In the genomic region with DNA sequence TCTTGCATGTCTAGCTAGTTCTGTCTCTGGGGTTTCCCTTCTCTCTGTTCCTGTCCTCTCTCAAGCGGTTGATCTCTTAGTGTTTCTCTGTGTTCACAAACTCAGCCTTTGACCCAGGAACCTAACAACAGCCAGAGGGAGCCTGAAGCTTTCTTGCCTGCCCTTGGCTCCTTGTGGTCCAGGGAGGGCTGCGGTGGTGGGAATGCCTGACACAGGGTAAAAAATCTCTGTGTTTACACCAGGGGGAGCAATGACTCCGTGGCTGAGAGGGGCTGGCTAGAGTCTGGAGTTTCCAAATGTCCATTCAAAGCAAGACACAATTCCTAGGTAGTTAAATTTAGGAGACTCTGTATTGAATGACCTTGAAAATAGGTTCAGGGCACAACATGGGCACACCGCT, we compare ENCODE assay signal across 8 cellular contexts. TPM values are rescaled to one million over a fixed set of nuclear protein-coding genes. Genes with fewer than 3 reads are reported as not detected.
A peak's percentile ranks its signal among the peaks of the same experiment; 100 is the strongest.
DNase-seq lines count a peak whose midpoint lies in the region; FAIRE-seq and TF ChIP-seq lines count a peak whose summit lies in the region.
"Not testable (repeated sequence)": the region's sequence is repeated elsewhere in the genome, so short reads cannot be mapped to it uniquely, and the experiment has no call there.

No MANE protein-coding gene starts in this region.

- H3K27ac ChIP-seq in MM.1S (ENCODE audit: low read length); OCI-LY3 (ENCODE audit: low read length); astrocyte (ENCODE audit: low read depth, low read length): not testable (repeated sequence)

- not testable (repeated sequence) for H3K9me3 Mint-ChIP-seq in astrocyte (ENCODE audit: unreplicated experiment)

- FAIRE-seq in A204.1 (lab: Jason Lieb, UNC) = peak; percentile 46
- peak; percentile 9 for FAIRE-seq in astrocyte (lab: Jason Lieb, UNC)

- peak; percentile 37 for TF ChIP-seq CTCF in GM06990 (IDR thresholded peaks at IDR 0.05; ENCODE audit: insufficient read depth, low read length, poor library complexity, severe bottlenecking)
- TF ChIP-seq CTCF in MM.1S (IDR thresholded peaks at IDR 0.05; ENCODE audit: low read length) = peak; percentile 27
- peak; percentile 30 for TF ChIP-seq CTCF in OCI-LY3 (IDR thresholded peaks at IDR 0.05; ENCODE audit: low read depth, low read length)
- peak; percentile 30 for TF ChIP-seq CTCF in astrocyte (IDR thresholded peaks at IDR 0.05; ENCODE audit: insufficient read depth, low read depth, low read length)
- TF ChIP-seq CTCF in fibroblast of mammary gland (conservative IDR thresholded peaks at IDR 0.05; ENCODE audit: control insufficient read depth, insufficient read depth, low read depth, low read length) = peak; percentile 43
- TF ChIP-seq CTCF in kidney epithelial cell (IDR thresholded peaks at IDR 0.05; ENCODE audit: insufficient read depth, low read length, poor library complexity, severe bottlenecking) = peak; percentile 47

- H3K4me3 Mint-ChIP-seq in astrocyte (ENCODE audit: unreplicated experiment) = not testable (repeated sequence)

- not testable (repeated sequence) for H3K27ac Mint-ChIP-seq in astrocyte (ENCODE audit: unreplicated experiment)

- not testable (repeated sequence) for H3K4me3 ChIP-seq in GM06990 (replicated peaks; ENCODE audit: low read depth, low read length); MM.1S (ENCODE audit: low read length); OCI-LY3 (ENCODE audit: low read length); astrocyte (ENCODE audit: insufficient read depth, low read depth, low read length); fibroblast of mammary gland (ENCODE audit: control insufficient read depth, low read depth, low read length); kidney epithelial cell (ENCODE audit: low read depth, low read length)

- not testable (repeated sequence) for H3K9me3 ChIP-seq in MM.1S (replicated peaks; ENCODE audit: insufficient read depth, low read length); OCI-LY3 (ENCODE audit: insufficient read depth, low read length); astrocyte (ENCODE audit: insufficient read depth, low read depth, low read length)

- not testable (repeated sequence) for H3K4me1 ChIP-seq in MM.1S (ENCODE audit: low read length); OCI-LY3 (ENCODE audit: low read length); astrocyte (ENCODE audit: insufficient read depth, low read length)

- not testable (repeated sequence) for H3K36me3 ChIP-seq in GM06990 (ENCODE audit: control insufficient read depth, insufficient read depth, low read length); MM.1S (replicated peaks; ENCODE audit: insufficient read depth, low read length); OCI-LY3 (replicated peaks; ENCODE audit: low read depth, low read length); astrocyte (ENCODE audit: insufficient read depth, low read length); kidney epithelial cell (ENCODE audit: control insufficient read depth, insufficient read depth, low read length)

- H3K4me2 ChIP-seq in MM.1S (ENCODE audit: low read depth, low read length); OCI-LY3 (ENCODE audit: low read length); astrocyte (ENCODE audit: low read length): not testable (repeated sequence)

- peaks cover 14% of the 10 kb centered on the region for H3K27me3 Mint-ChIP-seq in astrocyte (ENCODE audit: low read depth, unreplicated experiment)

- H4K20me1 ChIP-seq in MM.1S (ENCODE audit: insufficient read depth, low read length); OCI-LY3 (ENCODE audit: insufficient read depth, low read length); astrocyte (ENCODE audit: insufficient read depth, low read length): not testable (repeated sequence)

- H3K36me3 Mint-ChIP-seq in astrocyte (ENCODE audit: low read depth, unreplicated experiment) = not testable (repeated sequence)

- H3K27me3 ChIP-seq in GM06990 (replicated peaks; ENCODE audit: control insufficient read depth, insufficient read depth, low read length); MM.1S (replicated peaks; ENCODE audit: insufficient read depth, low read length); astrocyte (ENCODE audit: insufficient read depth, low read length); kidney epithelial cell (ENCODE audit: control insufficient read depth, insufficient read depth, low read length): not testable (repeated sequence)
- H3K27me3 ChIP-seq in OCI-LY3 (ENCODE audit: low read depth, low read length) = peaks cover 20% of the 10 kb centered on the region; the same call in 1 of the 2 replicates

- H2AFZ ChIP-seq in MM.1S (ENCODE audit: low read length); OCI-LY3 (ENCODE audit: low read depth, low read length); astrocyte (ENCODE audit: low read depth, low read length): not testable (repeated sequence)

- not testable (repeated sequence) for H3K79me2 ChIP-seq in MM.1S (ENCODE audit: low read length); OCI-LY3 (ENCODE audit: low read length); astrocyte (ENCODE audit: insufficient read depth, low read length)

- not testable (repeated sequence) for H3F3A ChIP-seq in MM.1S (ENCODE audit: insufficient read depth, low read length)

- H3K4me1 Mint-ChIP-seq in astrocyte (ENCODE audit: low read depth, unreplicated experiment) = not testable (repeated sequence)

- DNase-seq in GM06990 (ENCODE audit: extremely low read depth, insufficient read length); MM.1S; astrocyte (ENCODE audit: low read depth); kidney epithelial cell (ENCODE audit: low read depth): not testable (repeated sequence)
- DNase-seq in fibroblast of mammary gland (ENCODE audit: low read depth) (peak; percentile 25), pons (ENCODE audit: low spot score) (peak; percentile 39)

- H3K9ac ChIP-seq in MM.1S (ENCODE audit: low read length); OCI-LY3 (ENCODE audit: low read length); astrocyte (ENCODE audit: low read length): not testable (repeated sequence)

- not testable (repeated sequence) for H3K9me2 ChIP-seq in MM.1S (replicated peaks; ENCODE audit: insufficient read depth, low read length)

RNA-seq across cellular contexts. Expression of a gene that starts 16.7 kb away (rescaled TPM):
- total RNA-seq in astrocyte (28.6 and 29.2 TPM in 2 replicates), kidney epithelial cell (9.5 and 12.9 TPM in 2 replicates)

RNA-seq across cellular contexts. Expression of a gene that starts 24.6 kb away (rescaled TPM):
- total RNA-seq in astrocyte = not detected in 2 replicates
- total RNA-seq in kidney epithelial cell = not detected in 2 replicates

RNA-seq across cellular contexts. Expression of a gene that starts 55.5 kb away (rescaled TPM):
- total RNA-seq in astrocyte = 34.6 and 35.8 TPM in 2 replicates
- total RNA-seq in kidney epithelial cell = 24.2 and 37.0 TPM in 2 replicates
